Comparison of ENCODE assay signal across 14 cellular contexts in the genomic region with DNA sequence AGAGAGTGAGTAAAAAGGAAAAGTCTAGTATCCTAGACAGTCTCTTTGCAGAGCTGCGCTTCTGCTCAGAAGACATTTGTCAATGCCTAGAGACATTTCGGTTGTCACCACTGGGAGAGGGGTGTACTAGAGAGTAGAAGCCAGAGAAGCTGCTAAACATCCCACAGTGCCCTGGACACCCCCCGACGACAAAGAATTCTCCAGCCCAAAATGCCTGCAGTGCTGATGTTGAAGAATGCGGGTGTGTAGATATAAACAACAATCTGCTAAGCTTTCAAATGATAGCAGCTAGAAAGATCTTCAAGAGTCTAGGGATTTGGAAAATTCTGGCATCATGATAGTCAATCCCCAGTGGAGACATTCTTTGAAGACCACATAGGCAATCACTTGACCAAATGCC.
DNase-seq lines count a peak whose midpoint lies in the region; TF ChIP-seq lines count a peak whose summit lies in the region.
"Had no signal": no experiment of that assay in that cellular context is flagged by ENCODE, and none has a peak within 500 bp of the region (broad histone marks: within the 10 kb centered on the region; RNA-seq: fewer than 3 reads in every experiment).

No MANE protein-coding gene starts in this region.

- TF ChIP-seq EP300 in suprapubic skin (IDR thresholded peaks at IDR 0.05): no peak

- H3K4me1 Mint-ChIP-seq in mesothelial cell of epicardium (peaks cover 39% of the 10 kb centered on the region), Calu3 (ENCODE audit: low read depth, unreplicated experiment) (peaks cover 17% of the 10 kb centered on the region)
- H3K4me1 Mint-ChIP-seq: natural killer cell had no signal

- no peaks in the 10 kb centered on the region for H3K27me3 Mint-ChIP-seq in mesothelial cell of epicardium (ENCODE audit: low read depth)
- H3K27me3 Mint-ChIP-seq in Calu3 (ENCODE audit: unreplicated experiment): no peaks in the 10 kb centered on the region

- no peaks in the 10 kb centered on the region for H4K20me1 ChIP-seq in mammary epithelial cell (ENCODE audit: insufficient read depth, low read length)
- H4K20me1 ChIP-seq: BLaER1 treated with 17β-estradiol and CSF1 and Interleukin-3, amounts not matched to agents 10 nM and 100 nM had no signal

- peak overlapping the region; percentile 78 for H3K9ac ChIP-seq in mammary epithelial cell (ENCODE audit: insufficient read depth, low read length)
- H3K9ac ChIP-seq: BLaER1 treated with 17β-estradiol and CSF1 and Interleukin-3, amounts not matched to agents 10 nM and 100 nM had no signal

- H3K27ac Mint-ChIP-seq in mesothelial cell of epicardium (peak overlapping the region; percentile 11), Calu3 (ENCODE audit: unreplicated experiment) (no peak overlapping the region)
- H3K27ac Mint-ChIP-seq: natural killer cell had no signal

- WGBS in mammary epithelial cell (ENCODE audit: low coverage, missing lambda C conversion rate): 65% methylated on average over 5 of the region's 5 CpGs
- 51% methylated on average over 5 of the region's 5 CpGs for WGBS in suprapubic skin

- in situ Hi-C loops in mammary epithelial cell (cut with MboI; ENCODE audit: low sequenced_read_pairs in 2 of 2): loop anchor here in 1 of 2 donors (25.0 kb wide), 1 partner anchor 250 kb away; no protein-coding TSS in a partner anchor

- dilution Hi-C loops in mammary epithelial cell (cut with HindIII; ENCODE audit: low sequenced_read_pairs): no loop called here

- H3K4me3 ChIP-seq in MG63: peak overlapping the region; percentile 8; the same call in 1 of the 2 replicates
- H3K4me3 ChIP-seq in mammary epithelial cell (replicated peaks in 1 of 3; ENCODE audit: insufficient read depth in 1 of 3, low read depth in 2 of 3, low read length in 3 of 3): no peak overlapping the region
- no peak overlapping the region for H3K4me3 ChIP-seq in suprapubic skin
- H3K4me3 ChIP-seq: BLaER1 treated with 17β-estradiol and CSF1 and Interleukin-3, amounts not matched to agents 10 nM and 100 nM had no signal

- no peak for TF ChIP-seq POLR2A in suprapubic skin (IDR thresholded peaks at IDR 0.05)

- no peak overlapping the region for H2AFZ ChIP-seq in mammary epithelial cell (ENCODE audit: low read depth, low read length)

- intact Hi-C loops in mammary epithelial cell (cut with micrococcal nuclease) (loop anchor here (2.0 to 5.0 kb wide), 3 partner anchors 68 to 290 kb away; a partner anchor contains a TSS), Calu3 (cut with micrococcal nuclease; ENCODE audit: unreplicated experiment) (loop anchor here (5.0 kb wide), 4 partner anchors 45 to 330 kb away; no protein-coding TSS in a partner anchor), posterior cingulate gyrus (cut with DNase I) (no loop called here)

- no peaks in the 10 kb centered on the region for H3K79me2 ChIP-seq in mammary epithelial cell (ENCODE audit: insufficient read depth, low read length)

- peaks cover 67% of the 10 kb centered on the region for H3K4me1 ChIP-seq in mammary epithelial cell (ENCODE audit: insufficient read depth, low read length)
- peaks cover 41% of the 10 kb centered on the region for H3K4me1 ChIP-seq in suprapubic skin
- H3K4me1 ChIP-seq: BLaER1 treated with 17β-estradiol and CSF1 and Interleukin-3, amounts not matched to agents 10 nM and 100 nM had no signal

- H3K9me3 Mint-ChIP-seq in mesothelial cell of epicardium: peaks cover 8% of the 10 kb centered on the region
- no peaks in the 10 kb centered on the region for H3K9me3 Mint-ChIP-seq in Calu3 (ENCODE audit: low read depth, unreplicated experiment)
- H3K9me3 Mint-ChIP-seq: natural killer cell had no signal

- H3K27ac ChIP-seq in mammary epithelial cell (ENCODE audit: insufficient read depth, low read depth, low read length) (peak overlapping the region; percentile 99), suprapubic skin (peak overlapping the region; percentile 63)
- H3K27ac ChIP-seq: BLaER1 treated with 17β-estradiol and CSF1 and Interleukin-3, amounts not matched to agents 10 nM and 100 nM had no signal

- H3K36me3 ChIP-seq in MG63 (no peaks in the 10 kb centered on the region; the same call in 1 of the 2 replicates), mammary epithelial cell (ENCODE audit: insufficient read depth, low read length) (no peaks in the 10 kb centered on the region), suprapubic skin (no peaks in the 10 kb centered on the region)
- H3K36me3 ChIP-seq: BLaER1 treated with 17β-estradiol and CSF1 and Interleukin-3, amounts not matched to agents 10 nM and 100 nM had no signal

- BruUV-seq in mammary epithelial cell (replicated peaks; lab: Mats Ljungman, UMichigan) (no TSS peak), Calu3 (replicated peaks; lab: Mats Ljungman, UMichigan) (no TSS peak)

- peak overlapping the region; percentile 77 for H3K4me2 ChIP-seq in mammary epithelial cell (ENCODE audit: insufficient read depth, low read depth, low read length)
- H3K4me2 ChIP-seq: BLaER1 treated with 17β-estradiol and CSF1 and Interleukin-3, amounts not matched to agents 10 nM and 100 nM had no signal

- H3K27me3 ChIP-seq in MG63 (no peaks in the 10 kb centered on the region), mammary epithelial cell (ENCODE audit: insufficient read depth, low read length) (no peaks in the 10 kb centered on the region), suprapubic skin (no peaks in the 10 kb centered on the region)
- H3K27me3 ChIP-seq: BLaER1 treated with 17β-estradiol and CSF1 and Interleukin-3, amounts not matched to agents 10 nM and 100 nM had no signal

- TF ChIP-seq CTCF in mammary epithelial cell (conservative IDR thresholded peaks at IDR 0.05 in 1 of 2, IDR thresholded peaks at IDR 0.05 in 1 of 2; ENCODE audit: extremely low read depth in 1 of 2, insufficient read depth in 1 of 2, low read depth in 1 of 2, low read length in 2 of 2) (no peak), mesothelial cell of epicardium (IDR thresholded peaks at IDR 0.05; ENCODE audit: unreplicated experiment) (no peak), suprapubic skin (IDR thresholded peaks at IDR 0.05) (no peak), Calu3 (IDR thresholded peaks at IDR 0.05; ENCODE audit: unreplicated experiment) (no peak)

- CTCF ChIA-PET in mammary epithelial cell (lab: Charles Lee; ENCODE audit: low non-redundant PET) (interaction anchor here (0.7 to 1.0 kb wide), 2 partner anchors 121 to 335 kb away, joined by 3 to 5 read pairs; no protein-coding TSS in a partner anchor), Calu3 (lab: Charles Lee) (interaction anchor here (0.6 kb wide), 1 partner anchor 26 kb away, joined by 3 read pairs; no protein-coding TSS in a partner anchor)

- DNase-seq in MG63 (no peak), mammary epithelial cell (no peak), mesothelial cell of epicardium (ENCODE audit: low spot score in 2 of 2, unreplicated experiment in 2 of 2) (no peak), suprapubic skin (ENCODE audit: low spot score in 2 of 2) (no peak), Calu3 (no peak), posterior cingulate gyrus (no peak), SK-N-DZ (ENCODE audit: low spot score) (no peak)
- DNase-seq: activated CD4-positive, alpha-beta T cell treated with anti-CD3 and anti-CD28 coated beads for 4 hours; activated naive CD4-positive, alpha-beta T cell treated with anti-CD3 and anti-CD28 coated beads, Interleukin-2, amount 50 U/mL, for 16 hours; natural killer cell; NCI-H146; NCI-H2227 treated with DMSO at 0.1 percent for 48 hours; stimulated activated CD4-positive, alpha-beta T cell treated with anti-CD3 and anti-CD28 coated beads, Interleukin-1b, Interleukin-23, amount 100 ng/mL, for 48 hours had no signal

- H3K4me3 Mint-ChIP-seq in mesothelial cell of epicardium: no peak overlapping the region
- H3K4me3 Mint-ChIP-seq in Calu3 (ENCODE audit: low read depth, unreplicated experiment): no peak overlapping the region
- H3K4me3 Mint-ChIP-seq: natural killer cell had no signal

- H3K9me3 ChIP-seq in MG63: no peaks in the 10 kb centered on the region; the same call in 1 of the 2 replicates
- H3K9me3 ChIP-seq in mammary epithelial cell (replicated peaks; ENCODE audit: insufficient read depth, low read length): no peaks in the 10 kb centered on the region
- H3K9me3 ChIP-seq in suprapubic skin: peaks cover 2% of the 10 kb centered on the region
- H3K9me3 ChIP-seq: BLaER1 treated with 17β-estradiol and CSF1 and Interleukin-3, amounts not matched to agents 10 nM and 100 nM had no signal

- peaks cover 1% of the 10 kb centered on the region for H3K36me3 Mint-ChIP-seq in mesothelial cell of epicardium
- no peaks in the 10 kb centered on the region for H3K36me3 Mint-ChIP-seq in Calu3 (ENCODE audit: insufficient read depth, unreplicated experiment)
- H3K36me3 Mint-ChIP-seq: natural killer cell had no signal
